ENCODE assay signal across 20 cellular contexts in genomic region chr10:123109466-123109865, GRCh38. TPM values are rescaled to one million over a fixed set of nuclear protein-coding genes. Genes with fewer than 3 reads are reported as not detected.
DNase-seq lines count a peak whose midpoint lies in the region; ATAC-seq, FAIRE-seq and TF ChIP-seq lines count a peak whose summit lies in the region.
"Had no signal": no experiment of that assay in that cellular context is flagged by ENCODE, and none has a peak within 500 bp of the region (broad histone marks: within the 10 kb centered on the region; RNA-seq: fewer than 3 reads in every experiment).

No MANE protein-coding gene starts in this region.

- H2AFZ ChIP-seq in HepG2 (ENCODE audit: low read length) (no peak overlapping the region), PC-3 (ENCODE audit: low read length) (peak overlapping the region; percentile 18; the same call in 1 of the 2 replicates)

- TF ChIP-seq POLR2A in HepG2 (IDR thresholded peaks at IDR 0.05; ENCODE audit: insufficient read depth in 1 of 2, low read depth in 2 of 2, low read length in 2 of 2) (no peak), right lobe of liver (IDR thresholded peaks at IDR 0.05) (no peak)

- no TSS peak for BruUV-seq in HepG2 (replicated peaks; lab: Mats Ljungman, UMichigan)
- BruUV-seq in PC-3 (replicated peaks; lab: Mats Ljungman, UMichigan), result no TSS peak

- H3K27me3 Mint-ChIP-seq in activated naive CD8-positive, alpha-beta T cell treated with anti-CD3 and anti-CD28 coated beads for 36 hours, result peaks cover 11% of the 10 kb centered on the region

- FAIRE-seq in HepG2 (lab: Jason Lieb, UNC) (no peak), bronchial epithelial cell (lab: Jason Lieb, UNC) (no peak)
- FAIRE-seq: GM12892, H54, HTR-8/SVneo had no signal

- H3K27ac Mint-ChIP-seq in activated naive CD8-positive, alpha-beta T cell treated with anti-CD3 and anti-CD28 coated beads for 36 hours, result no peak overlapping the region
- H3K27ac Mint-ChIP-seq: CD8-positive, alpha-beta memory T cell; T-cell had no signal

- no peaks in the 10 kb centered on the region for H3K9me3 Mint-ChIP-seq in activated naive CD8-positive, alpha-beta T cell treated with anti-CD3 and anti-CD28 coated beads for 36 hours
- H3K9me3 Mint-ChIP-seq: CD8-positive, alpha-beta memory T cell; T-cell had no signal

- H3K9me2 ChIP-seq in PC-3 (replicated peaks; ENCODE audit: low read length), result no peaks in the 10 kb centered on the region

- H3K4me3 ChIP-seq in HepG2 (replicated peaks in 1 of 3; ENCODE audit: insufficient read depth in 1 of 3, low read depth in 2 of 3, low read length in 3 of 3), result no peak overlapping the region
- H3K4me3 ChIP-seq in right lobe of liver, result no peak overlapping the region
- H3K4me3 ChIP-seq in PC-3 (ENCODE audit: low read length), result no peak overlapping the region
- H3K4me3 ChIP-seq in bronchial epithelial cell (ENCODE audit: low read depth, low read length), result no peak overlapping the region
- H3K4me3 ChIP-seq: BLaER1 treated with 17β-estradiol and CSF1 and Interleukin-3, amounts not matched to agents 10 nM and 100 nM; SK-N-MC had no signal

- H3K27me3 ChIP-seq in HepG2 (ENCODE audit: control insufficient read depth in 1 of 2, insufficient read depth in 2 of 2, low read length in 2 of 2) (peaks cover 0 to 33% of the 10 kb centered on the region in 2 experiments; a peak in 2 of 5 replicates), right lobe of liver (no peaks in the 10 kb centered on the region), PC-3 (ENCODE audit: low read length) (no peaks in the 10 kb centered on the region), bronchial epithelial cell (ENCODE audit: control insufficient read depth, insufficient read depth, low read length) (peaks cover 2% of the 10 kb centered on the region)
- H3K27me3 ChIP-seq: BLaER1 treated with 17β-estradiol and CSF1 and Interleukin-3, amounts not matched to agents 10 nM and 100 nM had no signal

- no peaks in the 10 kb centered on the region for H3F3A ChIP-seq in PC-3 (ENCODE audit: low read length, unreplicated experiment)

- intact Hi-C loops in HepG2 (cut with micrococcal nuclease; ENCODE audit: unreplicated experiment), result no loop called here
- intact Hi-C loops in right lobe of liver (cut with DNase I), result no loop called here
- intact Hi-C loops in PC-3 (cut with micrococcal nuclease), result no loop called here

- H3K4me1 Mint-ChIP-seq in activated naive CD8-positive, alpha-beta T cell treated with anti-CD3 and anti-CD28 coated beads for 36 hours, result no peaks in the 10 kb centered on the region
- H3K4me1 Mint-ChIP-seq: CD8-positive, alpha-beta memory T cell; T-cell had no signal

- no peak; the same call in 2 of the 3 replicates for ATAC-seq in HepG2
- no peak for ATAC-seq in right lobe of liver
- ATAC-seq in PC-3, result no peak
- ATAC-seq: Right ventricle myocardium inferior, T-cell had no signal

- no peak for DNase-seq in HepG2 (ENCODE audit: low spot score)
- no peak for DNase-seq in right lobe of liver
- peak; percentile 66 for DNase-seq in PC-3
- DNase-seq in bronchial epithelial cell (ENCODE audit: low read depth), result peak; percentile 58
- DNase-seq in DMS53 treated with DMSO at 0.1 percent for 48 hours (lab: John Stamatoyannopoulos, UW; ENCODE audit: unreplicated experiment), result no peak
- no peak for DNase-seq in activated naive CD8-positive, alpha-beta T cell treated with anti-CD3 and anti-CD28 coated beads for 36 hours
- DNase-seq in DMS 273 (lab: John Stamatoyannopoulos, UW; ENCODE audit: unreplicated experiment), result no peak
- no peak for DNase-seq in NCI-H146 (lab: John Stamatoyannopoulos, UW)
- DNase-seq: CD8-positive, alpha-beta memory T cell; NCI-H1930; NCI-H69; NK-92 treated with Interleukin-12 subunit alpha and Interleukin-12 subunit beta, amount 100 ng/mL, for 24 hours; T-cell had no signal

- TF ChIP-seq EP300 in HepG2 (IDR thresholded peaks at IDR 0.05; ENCODE audit: low read depth in 2 of 2, low read length in 2 of 2), result peak in 1 of 2 experiments; percentile 16; a peak in 1 of 4 replicates
- TF ChIP-seq EP300 in HepG2 (CRISPR knock-in tag; IDR thresholded peaks at IDR 0.05; ENCODE audit: borderline replicate concordance), result no peak

- no peak overlapping the region for H3K4me2 ChIP-seq in HepG2 (ENCODE audit: low read depth, low read length)
- 0 out of 2 replicates have a peak overlapping the region, but pooled peaks have one; percentile 10 for H3K4me2 ChIP-seq in PC-3 (ENCODE audit: low read length)
- H3K4me2 ChIP-seq: BLaER1 treated with 17β-estradiol and CSF1 and Interleukin-3, amounts not matched to agents 10 nM and 100 nM had no signal

- no peaks in the 10 kb centered on the region for H4K20me1 ChIP-seq in HepG2 (ENCODE audit: insufficient read depth, low read length)
- H4K20me1 ChIP-seq in PC-3 (ENCODE audit: low read length), result no peaks in the 10 kb centered on the region
- H4K20me1 ChIP-seq: BLaER1 treated with 17β-estradiol and CSF1 and Interleukin-3, amounts not matched to agents 10 nM and 100 nM had no signal

- H3K36me3 Mint-ChIP-seq in activated naive CD8-positive, alpha-beta T cell treated with anti-CD3 and anti-CD28 coated beads for 36 hours, result no peaks in the 10 kb centered on the region
- H3K36me3 Mint-ChIP-seq: CD8-positive, alpha-beta memory T cell; T-cell had no signal

- 11% methylated on average over 7 of the region's 7 CpGs for WGBS in HepG2 (ENCODE audit: low lambda C conversion rate)
- WGBS in right lobe of liver (ENCODE audit: insufficient coverage, low coverage, low lambda C conversion rate, missing lambda C conversion rate), result 38% methylated on average over 4 of the region's 7 CpGs

- in situ Hi-C loops in HepG2 (cut with HindIII; ENCODE audit: extremely low pct_ligation_motif_present, low pct_unique_long_range_greater_than_20kb), result no loop called here

- H3K36me3 ChIP-seq in HepG2 (replicated peaks in 1 of 2; ENCODE audit: control insufficient read depth in 1 of 2, insufficient read depth in 2 of 2, low read length in 2 of 2) (no peaks in the 10 kb centered on the region), right lobe of liver (no peaks in the 10 kb centered on the region), PC-3 (ENCODE audit: low read depth, low read length) (no peaks in the 10 kb centered on the region), bronchial epithelial cell (ENCODE audit: control insufficient read depth, insufficient read depth, low read length) (no peaks in the 10 kb centered on the region)
- H3K36me3 ChIP-seq: BLaER1 treated with 17β-estradiol and CSF1 and Interleukin-3, amounts not matched to agents 10 nM and 100 nM had no signal

- TF ChIP-seq CTCF in HepG2 (CRISPR knock-in tag; IDR thresholded peaks at IDR 0.05), result no peak
- no peak for TF ChIP-seq CTCF in right lobe of liver (IDR thresholded peaks at IDR 0.05)
- no peak for TF ChIP-seq CTCF in PC-3 (conservative IDR thresholded peaks at IDR 0.05; ENCODE audit: low read depth, low read length)
- no peak for TF ChIP-seq CTCF in bronchial epithelial cell (IDR thresholded peaks at IDR 0.05; ENCODE audit: insufficient read depth, low read length, severe bottlenecking)

- no peak overlapping the region for H3K9ac ChIP-seq in HepG2 (ENCODE audit: insufficient read depth, low read depth, low read length)
- no peak overlapping the region for H3K9ac ChIP-seq in PC-3 (ENCODE audit: low read length)
- H3K9ac ChIP-seq: BLaER1 treated with 17β-estradiol and CSF1 and Interleukin-3, amounts not matched to agents 10 nM and 100 nM had no signal

- CTCF ChIA-PET in HepG2 (lab: Yijun Ruan, JAX; ENCODE audit: low intra/inter-chr PET ratio, low total read pairs) (no interaction called here), PC-3 (lab: Charles Lee) (no interaction called here)

- TF ChIP-seq RAD21 in HepG2 (CRISPR knock-in tag; IDR thresholded peaks at IDR 0.05), result no peak

- H3K79me2 ChIP-seq in HepG2 (ENCODE audit: insufficient read depth, low read length) (no peaks in the 10 kb centered on the region), PC-3 (ENCODE audit: low read length) (no peaks in the 10 kb centered on the region)

- no peak overlapping the region for H3K4me3 Mint-ChIP-seq in activated naive CD8-positive, alpha-beta T cell treated with anti-CD3 and anti-CD28 coated beads for 36 hours
- H3K4me3 Mint-ChIP-seq: CD8-positive, alpha-beta memory T cell; T-cell had no signal

- POLR2A ChIA-PET in HepG2 (lab: Yijun Ruan, JAX), result no interaction called here
- POLR2A ChIA-PET in PC-3 (lab: Charles Lee; ENCODE audit: unreplicated experiment), result no interaction called here

- H3K27ac ChIP-seq in HepG2 (ENCODE audit: extremely low read length, insufficient read depth, low read length) (no peak overlapping the region), right lobe of liver (no peak overlapping the region), PC-3 (ENCODE audit: low read length) (peak overlapping the region; percentile 45)
- H3K27ac ChIP-seq: BLaER1 treated with 17β-estradiol and CSF1 and Interleukin-3, amounts not matched to agents 10 nM and 100 nM; SK-N-MC had no signal

- H3K9me3 ChIP-seq in HepG2 (ENCODE audit: low read length) (no peaks in the 10 kb centered on the region), right lobe of liver (no peaks in the 10 kb centered on the region), PC-3 (ENCODE audit: low read length) (no peaks in the 10 kb centered on the region)
- H3K9me3 ChIP-seq: BLaER1 treated with 17β-estradiol and CSF1 and Interleukin-3, amounts not matched to agents 10 nM and 100 nM had no signal

- H3K4me1 ChIP-seq in HepG2 (ENCODE audit: insufficient read depth, low read length) (no peaks in the 10 kb centered on the region), right lobe of liver (no peaks in the 10 kb centered on the region), PC-3 (ENCODE audit: insufficient read depth, low read length) (peaks cover 12% of the 10 kb centered on the region)
- H3K4me1 ChIP-seq: BLaER1 treated with 17β-estradiol and CSF1 and Interleukin-3, amounts not matched to agents 10 nM and 100 nM had no signal

RNA-seq across cellular contexts. Expression of gene HMX3, which starts 26.3 kb away (rescaled TPM):
- not detected in 2 replicates for total RNA-seq in HepG2 (2016; rRNA removed; fragmentation: Illumina TruSeq; extraction: Trizol)
- total RNA-seq in HepG2 (2016; cell fraction: cytosol; rRNA removed; fragmentation: Illumina TruSeq; extraction: Trizol; ENCODE audit: low read depth), result not detected in 2 replicates
- not detected in 2 replicates for total RNA-seq in HepG2 (2016; cell fraction: insoluble cytoplasmic fraction; rRNA removed; fragmentation: Illumina TruSeq; extraction: Trizol)
- not detected in 2 replicates for total RNA-seq in HepG2 (2016; cell fraction: membrane; rRNA removed; fragmentation: Illumina TruSeq; extraction: Trizol)
- not detected in 2 replicates for total RNA-seq in HepG2 (2016; cell fraction: nucleus; rRNA removed; fragmentation: Illumina TruSeq; extraction: Trizol)
- not detected in 2 replicates for polyA plus RNA-seq in HepG2 (2011; rRNA removed)
- not detected in 2 replicates for polyA plus RNA-seq in HepG2 (2011; cell fraction: cytosol; rRNA removed)
- polyA plus RNA-seq in HepG2 (2011; cell fraction: nucleus; rRNA removed), result not detected in 2 replicates
- not detected in 2 replicates for polyA plus RNA-seq in HepG2 (2012)
- polyA plus RNA-seq in HepG2 (2016; cell fraction: cytosol; fragmentation: Illumina TruSeq; extraction: Trizol; ENCODE audit: low read depth), result not detected in 2 replicates
- polyA plus RNA-seq in HepG2 (2016; cell fraction: insoluble cytoplasmic fraction; fragmentation: Illumina TruSeq; extraction: Trizol; ENCODE audit: low read depth), result not detected in 2 replicates
- not detected in 2 replicates for polyA plus RNA-seq in HepG2 (2016; cell fraction: membrane; fragmentation: Illumina TruSeq; extraction: Trizol; ENCODE audit: low read depth)
- not detected in 2 replicates for polyA plus RNA-seq in HepG2 (2016; cell fraction: nucleus; fragmentation: Illumina TruSeq; extraction: Trizol; ENCODE audit: insufficient read depth, low read depth)
- polyA minus RNA-seq in HepG2 (2011; rRNA and poly(A)+ RNA removed; ENCODE audit: low replicate concordance), result not detected in 2 replicates
- polyA minus RNA-seq in HepG2 (2011; cell fraction: cytosol; rRNA and poly(A)+ RNA removed), result not detected in 2 replicates
- polyA minus RNA-seq in HepG2 (2011; cell fraction: nucleus; rRNA and poly(A)+ RNA removed), result not detected in 2 replicates
- not detected for total RNA-seq in right lobe of liver
- total RNA-seq in PC-3 (2014; rRNA removed), result 0.51 TPM in 1 of 2 replicates, not detected in the other
- 0.13 TPM in 1 of 2 replicates, not detected in the other for total RNA-seq in bronchial epithelial cell
- total RNA-seq in activated naive CD8-positive, alpha-beta T cell treated with anti-CD3 and anti-CD28 coated beads for 36 hours, result under 1 TPM; 0.19 to 0.24 TPM
- total RNA-seq: A172; CD8-positive, alpha-beta memory T cell; Right ventricle myocardium inferior had no signal
- polyA plus RNA-seq: CD8-positive, alpha-beta memory T cell had no signal

RNA-seq across cellular contexts. Expression of gene HMX2, which starts 38.5 kb away (rescaled TPM):
- total RNA-seq in HepG2 (2016; rRNA removed; fragmentation: Illumina TruSeq; extraction: Trizol) (not detected in 2 replicates), right lobe of liver (not detected), PC-3 (2014; rRNA removed) (not detected in 2 replicates), bronchial epithelial cell (not detected in 2 replicates)
- not detected in 2 replicates for total RNA-seq in HepG2 (2016; cell fraction: cytosol; rRNA removed; fragmentation: Illumina TruSeq; extraction: Trizol; ENCODE audit: low read depth)
- total RNA-seq in HepG2 (2016; cell fraction: insoluble cytoplasmic fraction; rRNA removed; fragmentation: Illumina TruSeq; extraction: Trizol), result not detected in 2 replicates
- total RNA-seq in HepG2 (2016; cell fraction: membrane; rRNA removed; fragmentation: Illumina TruSeq; extraction: Trizol), result not detected in 2 replicates
- total RNA-seq in HepG2 (2016; cell fraction: nucleus; rRNA removed; fragmentation: Illumina TruSeq; extraction: Trizol), result not detected in 2 replicates
- not detected in 2 replicates for polyA plus RNA-seq in HepG2 (2011; rRNA removed)
- 0.04 TPM in 1 of 2 replicates, not detected in the other for polyA plus RNA-seq in HepG2 (2011; cell fraction: cytosol; rRNA removed)
- polyA plus RNA-seq in HepG2 (2011; cell fraction: nucleus; rRNA removed), result not detected in 2 replicates
- not detected in 2 replicates for polyA plus RNA-seq in HepG2 (2012)
- not detected in 2 replicates for polyA plus RNA-seq in HepG2 (2016; cell fraction: cytosol; fragmentation: Illumina TruSeq; extraction: Trizol; ENCODE audit: low read depth)
- not detected in 2 replicates for polyA plus RNA-seq in HepG2 (2016; cell fraction: insoluble cytoplasmic fraction; fragmentation: Illumina TruSeq; extraction: Trizol; ENCODE audit: low read depth)
- not detected in 2 replicates for polyA plus RNA-seq in HepG2 (2016; cell fraction: membrane; fragmentation: Illumina TruSeq; extraction: Trizol; ENCODE audit: low read depth)
- polyA plus RNA-seq in HepG2 (2016; cell fraction: nucleus; fragmentation: Illumina TruSeq; extraction: Trizol; ENCODE audit: insufficient read depth, low read depth), result not detected in 2 replicates
- 0.14 TPM in 1 of 2 replicates, not detected in the other for polyA minus RNA-seq in HepG2 (2011; rRNA and poly(A)+ RNA removed; ENCODE audit: low replicate concordance)
- not detected in 2 replicates for polyA minus RNA-seq in HepG2 (2011; cell fraction: cytosol; rRNA and poly(A)+ RNA removed)
- polyA minus RNA-seq in HepG2 (2011; cell fraction: nucleus; rRNA and poly(A)+ RNA removed), result not detected in 2 replicates
- total RNA-seq in activated naive CD8-positive, alpha-beta T cell treated with anti-CD3 and anti-CD28 coated beads for 36 hours, result under 1 TPM in 1 of 2 experiments, not detected in 1; 0.12 TPM
- total RNA-seq: A172; CD8-positive, alpha-beta memory T cell; Right ventricle myocardium inferior; T-cell had no signal
- polyA plus RNA-seq: CD8-positive, alpha-beta memory T cell had no signal

RNA-seq across cellular contexts. Expression of gene BUB3, which starts 44.7 kb away (rescaled TPM):
- total RNA-seq in HepG2 (2016; rRNA removed; fragmentation: Illumina TruSeq; extraction: Trizol) (174 and 230 TPM in 2 replicates), right lobe of liver (10 to 100 TPM; 24.1 to 50.9 (median 31.2) TPM), PC-3 (2014; rRNA removed) (271 and 291 TPM in 2 replicates), bronchial epithelial cell (143 and 179 TPM in 2 replicates)
- total RNA-seq in HepG2 (2016; cell fraction: cytosol; rRNA removed; fragmentation: Illumina TruSeq; extraction: Trizol; ENCODE audit: low read depth), result 42.5 and 51.9 TPM in 2 replicates
- 170 and 239 TPM in 2 replicates for total RNA-seq in HepG2 (2016; cell fraction: insoluble cytoplasmic fraction; rRNA removed; fragmentation: Illumina TruSeq; extraction: Trizol)
- total RNA-seq in HepG2 (2016; cell fraction: membrane; rRNA removed; fragmentation: Illumina TruSeq; extraction: Trizol), result 74.0 and 86.8 TPM in 2 replicates
- 91.7 and 115 TPM in 2 replicates for total RNA-seq in HepG2 (2016; cell fraction: nucleus; rRNA removed; fragmentation: Illumina TruSeq; extraction: Trizol)
- 184 and 188 TPM in 2 replicates for polyA plus RNA-seq in HepG2 (2011; rRNA removed)
- 121 and 143 TPM in 2 replicates for polyA plus RNA-seq in HepG2 (2011; cell fraction: cytosol; rRNA removed)
- polyA plus RNA-seq in HepG2 (2011; cell fraction: nucleus; rRNA removed), result 242 and 278 TPM in 2 replicates
- 109 and 119 TPM in 2 replicates for polyA plus RNA-seq in HepG2 (2012)
- polyA plus RNA-seq in HepG2 (2016; cell fraction: cytosol; fragmentation: Illumina TruSeq; extraction: Trizol; ENCODE audit: low read depth), result 36.9 and 37.0 TPM in 2 replicates
- 215 and 216 TPM in 2 replicates for polyA plus RNA-seq in HepG2 (2016; cell fraction: insoluble cytoplasmic fraction; fragmentation: Illumina TruSeq; extraction: Trizol; ENCODE audit: low read depth)
- polyA plus RNA-seq in HepG2 (2016; cell fraction: membrane; fragmentation: Illumina TruSeq; extraction: Trizol; ENCODE audit: low read depth), result 40.5 and 49.2 TPM in 2 replicates
- 127 and 140 TPM in 2 replicates for polyA plus RNA-seq in HepG2 (2016; cell fraction: nucleus; fragmentation: Illumina TruSeq; extraction: Trizol; ENCODE audit: insufficient read depth, low read depth)
- polyA minus RNA-seq in HepG2 (2011; rRNA and poly(A)+ RNA removed; ENCODE audit: low replicate concordance), result 444 and 777 TPM in 2 replicates
- polyA minus RNA-seq in HepG2 (2011; cell fraction: cytosol; rRNA and poly(A)+ RNA removed), result 107 and 129 TPM in 2 replicates
- polyA minus RNA-seq in HepG2 (2011; cell fraction: nucleus; rRNA and poly(A)+ RNA removed), result 163 and 164 TPM in 2 replicates
- total RNA-seq in activated naive CD8-positive, alpha-beta T cell treated with anti-CD3 and anti-CD28 coated beads for 36 hours, result 100 to 1,000 TPM; 257 to 258 TPM

Comparison
In these comparisons a context has a peak if more than half of its experiments do, and no peak if none do; other contexts are left out.
1. DNase-seq: peak in PC-3 (single experiment) and bronchial epithelial cell (single experiment); none in HepG2 (single experiment), right lobe of liver (0 of 3), DMS53 treated with DMSO at 0.1 percent for 48 hours (single experiment), activated naive CD8-positive, alpha-beta T cell treated with anti-CD3 and anti-CD28 coated beads for 36 hours (single experiment), DMS 273 (single experiment) and NCI-H146 (single experiment).